18 cellular contexts compared by ENCODE assay signal in the genomic region with DNA sequence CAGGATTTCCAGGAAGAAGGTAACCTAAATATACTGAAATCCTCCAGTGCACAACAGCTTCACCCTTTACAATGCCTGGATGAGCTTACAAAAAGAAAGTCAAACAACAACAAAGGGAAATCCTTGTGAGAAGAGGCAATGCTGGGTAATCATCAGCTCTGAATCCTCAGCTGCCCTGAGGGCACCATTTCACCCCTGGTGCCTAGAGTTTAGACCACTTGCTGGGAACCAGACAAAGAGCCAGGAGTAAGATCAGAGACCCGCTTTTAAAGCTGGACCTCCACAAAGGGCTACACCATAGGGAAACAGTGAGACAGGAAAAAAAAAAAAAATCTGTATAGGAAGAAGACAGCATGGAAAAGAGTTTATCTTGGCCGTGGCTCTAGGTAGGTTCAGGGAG.
DNase-seq lines count a peak whose midpoint lies in the region; ATAC-seq and TF ChIP-seq lines count a peak whose summit lies in the region.
"Had no signal": no experiment of that assay in that cellular context is flagged by ENCODE, and none has a peak within 500 bp of the region (broad histone marks: within the 10 kb centered on the region; RNA-seq: fewer than 3 reads in every experiment).

No MANE protein-coding gene starts in this region.

- H3K36me3 Mint-ChIP-seq in endodermal cell (ENCODE audit: low read depth) (no peaks in the 10 kb centered on the region), neural crest cell (ENCODE audit: low read depth) (no peaks in the 10 kb centered on the region)

- intact Hi-C loops in transverse colon (cut with DNase I; ENCODE audit: low total_unique reads), result no loop called here

- H3K4me3 ChIP-seq in H7 (ENCODE audit: insufficient read depth, low read depth, low read length) (no peak overlapping the region), endodermal cell (ENCODE audit: low read length) (no peak overlapping the region), transverse colon (no peak overlapping the region)
- H3K4me3 ChIP-seq: Peyer's patch, SJCRH30 had no signal

- peaks cover 10% of the 10 kb centered on the region for H3K4me1 Mint-ChIP-seq in endodermal cell
- peaks cover 19% of the 10 kb centered on the region for H3K4me1 Mint-ChIP-seq in neural crest cell

- TF ChIP-seq POLR2A in transverse colon (IDR thresholded peaks at IDR 0.05), result no peak

- no peak overlapping the region for H3K27ac Mint-ChIP-seq in endodermal cell
- H3K27ac Mint-ChIP-seq in neural crest cell (ENCODE audit: unreplicated experiment), result peak overlapping the region; percentile 22

- no peak for ATAC-seq in HG02798 (IDR thresholded peaks at IDR 0.05; ENCODE audit: poor library complexity, unreplicated experiment)

- no peak overlapping the region for H3K9ac ChIP-seq in endodermal cell (ENCODE audit: extremely low read depth, low read length, poor library complexity, severe bottlenecking)
- H3K9ac ChIP-seq: KMS-11 had no signal

- no peaks in the 10 kb centered on the region for H3K9me3 ChIP-seq in endodermal cell (ENCODE audit: control insufficient read depth, low read length)
- H3K9me3 ChIP-seq in transverse colon, result no peaks in the 10 kb centered on the region
- H3K9me3 ChIP-seq: Peyer's patch, SJCRH30 had no signal

- H3K4me3 Mint-ChIP-seq in endodermal cell (no peak overlapping the region), neural crest cell (no peak overlapping the region)

- TF ChIP-seq CTCF in endodermal cell (conservative IDR thresholded peaks at IDR 0.05), result no peak
- TF ChIP-seq CTCF in neural crest cell (conservative IDR thresholded peaks at IDR 0.05), result no peak
- no peak for TF ChIP-seq CTCF in transverse colon (IDR thresholded peaks at IDR 0.05)

- DNase-seq in H7, result peak; percentile 50
- DNase-seq in NCI-H146 treated with DMSO at 0.1 percent for 48 hours (lab: John Stamatoyannopoulos, UW; ENCODE audit: unreplicated experiment), result peak; percentile 76
- DNase-seq in endodermal cell, result peak; percentile 58
- DNase-seq in neural crest cell (ENCODE audit: low read depth, low spot score), result no peak
- no peak for DNase-seq in NCI-H524 (lab: John Stamatoyannopoulos, UW)
- DNase-seq in transverse colon, result no peak
- DNase-seq: EL; HCEC 1CT; IMR-90; NCI-H1105; NCI-H1694 treated with DMSO at 0.1 percent for 48 hours; NCI-H748 treated with DMSO at 0.1 percent for 48 hours; NK-92 treated with Interleukin-12 subunit alpha and Interleukin-12 subunit beta, amount 100 ng/mL, for 24 hours; Peyer's patch; SJCRH30 had no signal

- H3K27me3 Mint-ChIP-seq in endodermal cell (ENCODE audit: insufficient read depth) (peaks cover 13% of the 10 kb centered on the region), neural crest cell (ENCODE audit: low read depth) (peaks cover 11% of the 10 kb centered on the region)

- H3K27me3 ChIP-seq in H7 (ENCODE audit: control insufficient read depth, insufficient read depth, low read length), result peaks cover under 1% of the 10 kb centered on the region; the same call in 1 of the 2 replicates
- H3K27me3 ChIP-seq in endodermal cell (ENCODE audit: control insufficient read depth, insufficient read depth, low read length, poor library complexity, severe bottlenecking), result no peaks in the 10 kb centered on the region
- peaks cover 15% of the 10 kb centered on the region for H3K27me3 ChIP-seq in transverse colon
- H3K27me3 ChIP-seq: SJCRH30 had no signal

- H3K27ac ChIP-seq in endodermal cell (ENCODE audit: low read depth, low read length), result peak overlapping the region; percentile 0
- no peak overlapping the region for H3K27ac ChIP-seq in transverse colon
- H3K27ac ChIP-seq: C4-2B, KMS-11, Peyer's patch, SJCRH30 had no signal

- no peak for TF ChIP-seq EP300 in transverse colon (IDR thresholded peaks at IDR 0.05; ENCODE audit: low read depth)

- no peaks in the 10 kb centered on the region for H3K4me1 ChIP-seq in endodermal cell (ENCODE audit: control insufficient read depth, insufficient read depth, low read length)
- peaks cover 0 to 4% (median 2%) of the 10 kb centered on the region in 4 donors for H3K4me1 ChIP-seq in transverse colon
- H3K4me1 ChIP-seq: SJCRH30 had no signal

- H3K9me3 Mint-ChIP-seq in endodermal cell (no peaks in the 10 kb centered on the region), neural crest cell (no peaks in the 10 kb centered on the region)

- no peaks in the 10 kb centered on the region for H3K36me3 ChIP-seq in H7 (replicated peaks; ENCODE audit: control insufficient read depth, insufficient read depth, low read length)
- H3K36me3 ChIP-seq in endodermal cell (ENCODE audit: control insufficient read depth, insufficient read depth, low read length), result no peaks in the 10 kb centered on the region
- no peaks in the 10 kb centered on the region for H3K36me3 ChIP-seq in transverse colon
- H3K36me3 ChIP-seq: Peyer's patch, SJCRH30 had no signal

- in situ Hi-C loops in transverse colon (cut with MboI; ENCODE audit: low pct_ligation_motif_present in 1 of 4, low pct_unique_long_range_greater_than_20kb in 1 of 4, low sequenced_read_pairs in 3 of 4), result no loop called here

- WGBS in endodermal cell (ENCODE audit: insufficient coverage in 1 of 2, insufficient read length in 1 of 2), 2 experiments, result 55 to 57% methylated on average over 2 of the region's 2 CpGs
- 35 to 62% methylated on average over 2 of the region's 2 CpGs for WGBS in transverse colon (ENCODE audit: low coverage in 1 of 2), 2 donors

Comparison
In these comparisons a context has a peak if more than half of its experiments do, and no peak if none do; other contexts are left out.
1. DNase-seq: peak in H7 (single experiment), NCI-H146 treated with DMSO at 0.1 percent for 48 hours (single experiment) and endodermal cell (single experiment); none in neural crest cell (single experiment), NCI-H524 (0 of 2) and transverse colon (single experiment).